ENCODE assay signal across 22 cellular contexts in the genomic region with DNA sequence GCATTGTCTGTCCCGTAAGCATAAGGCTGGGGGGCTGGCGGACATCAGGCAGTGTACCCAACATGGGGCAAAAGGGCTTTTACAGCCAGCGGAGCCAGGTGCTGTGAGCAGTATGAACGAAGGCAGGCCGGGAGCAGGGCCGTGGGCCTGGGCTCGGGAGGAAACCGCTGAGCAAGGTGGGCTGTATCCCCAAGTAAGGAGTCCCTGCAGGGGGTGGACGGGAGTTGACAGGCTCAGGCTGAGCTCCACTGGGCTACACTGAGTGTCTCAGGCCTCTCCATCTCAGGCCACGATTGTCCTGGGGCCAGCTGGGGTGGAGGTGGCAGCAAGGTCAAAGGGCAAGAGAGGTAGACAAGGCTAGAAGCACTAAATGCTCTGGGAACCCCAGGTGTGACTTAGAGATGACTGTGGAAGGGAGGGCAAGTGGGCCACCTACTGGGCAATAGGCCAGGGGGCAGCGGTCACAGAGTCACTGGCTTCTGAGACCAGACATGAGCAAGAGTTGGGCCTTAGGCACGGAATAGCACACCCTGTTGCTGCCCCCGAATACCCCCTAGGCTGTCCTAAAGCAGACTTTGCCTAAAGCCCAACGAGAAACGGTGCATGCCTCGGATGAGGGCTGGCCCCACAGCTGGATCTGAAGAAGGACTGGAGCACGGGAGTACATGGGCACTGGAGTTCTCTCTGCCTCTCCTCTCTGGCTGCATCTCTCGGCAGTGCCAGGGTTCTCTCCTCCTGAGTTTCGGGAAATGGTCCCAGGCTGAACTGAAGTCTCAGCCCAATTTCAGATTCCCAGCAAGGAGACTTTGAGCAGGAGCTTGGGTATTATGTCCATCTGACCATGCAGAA. TPM values are rescaled to one million over a fixed set of nuclear protein-coding genes. Genes with fewer than 3 reads are reported as not detected.
DNase-seq lines count a peak whose midpoint lies in the region; ATAC-seq and TF ChIP-seq lines count a peak whose summit lies in the region.
"Had no signal": no experiment of that assay in that cellular context is flagged by ENCODE, and none has a peak within 500 bp of the region (broad histone marks: within the 10 kb centered on the region; RNA-seq: fewer than 3 reads in every experiment).

No MANE protein-coding gene starts in this region.

- H3K36me3 Mint-ChIP-seq in Calu3 (ENCODE audit: insufficient read depth, unreplicated experiment): no peaks in the 10 kb centered on the region
- H3K36me3 Mint-ChIP-seq in naive thymus-derived CD8-positive, alpha-beta T cell: no peaks in the 10 kb centered on the region

- POLR2A ChIA-PET in naive thymus-derived CD8-positive, alpha-beta T cell (lab: Charles Lee): no interaction called here

- in situ Hi-C loops in transverse colon (cut with MboI; ENCODE audit: low pct_ligation_motif_present in 1 of 4, low pct_unique_long_range_greater_than_20kb in 1 of 4, low sequenced_read_pairs in 3 of 4): loop anchor here in 1 of 4 donors (25.0 kb wide), 1 partner anchor 284 kb away; no protein-coding TSS in a partner anchor

- intact Hi-C loops in Calu3 (cut with micrococcal nuclease; ENCODE audit: unreplicated experiment): no loop called here
- intact Hi-C loops in transverse colon (cut with DNase I; ENCODE audit: low total_unique reads): no loop called here

- no peak for TF ChIP-seq CTCF in Calu3 (IDR thresholded peaks at IDR 0.05; ENCODE audit: unreplicated experiment)
- 0 out of 2 replicates have a peak, but pooled peaks have one; percentile 16 for TF ChIP-seq CTCF in GM12874 (IDR thresholded peaks at IDR 0.05; ENCODE audit: insufficient read depth, low read depth, low read length)
- no peak for TF ChIP-seq CTCF in transverse colon (IDR thresholded peaks at IDR 0.05)

- peaks cover 9% of the 10 kb centered on the region for H3K27me3 ChIP-seq in transverse colon
- H3K27me3 ChIP-seq: cardiac muscle cell, uterus had no signal

- peaks cover 75% of the 10 kb centered on the region for H3K27me3 Mint-ChIP-seq in Calu3 (ENCODE audit: unreplicated experiment)
- H3K27me3 Mint-ChIP-seq in naive thymus-derived CD8-positive, alpha-beta T cell: peaks cover 8 to 24% (median 16%) of the 10 kb centered on the region in 5 donors

- no peak overlapping the region for H3K4me3 ChIP-seq in transverse colon
- H3K4me3 ChIP-seq: cardiac muscle cell, gastroesophageal sphincter, GM23248, left ventricle myocardium inferior, stomach, uterus had no signal

- TF ChIP-seq EP300 in transverse colon (IDR thresholded peaks at IDR 0.05; ENCODE audit: low read depth): no peak

- H3K27ac Mint-ChIP-seq in Calu3 (ENCODE audit: unreplicated experiment): no peak overlapping the region
- no peak overlapping the region for H3K27ac Mint-ChIP-seq in naive thymus-derived CD8-positive, alpha-beta T cell
- H3K27ac Mint-ChIP-seq: activated B cell treated with CpG ODN at 0.5 μM for 24 hours had no signal

- no peaks in the 10 kb centered on the region for H3K4me1 ChIP-seq in transverse colon
- H3K4me1 ChIP-seq: gastroesophageal sphincter, left ventricle myocardium inferior, stomach, uterus had no signal

- no peaks in the 10 kb centered on the region for H3K4me1 Mint-ChIP-seq in Calu3 (ENCODE audit: low read depth, unreplicated experiment)
- H3K4me1 Mint-ChIP-seq in naive thymus-derived CD8-positive, alpha-beta T cell: no peaks in the 10 kb centered on the region
- H3K4me1 Mint-ChIP-seq: activated B cell treated with CpG ODN at 0.5 μM for 24 hours had no signal

- no TSS peak for BruUV-seq in Calu3 (replicated peaks; lab: Mats Ljungman, UMichigan)

- ATAC-seq in GM21737 (IDR thresholded peaks at IDR 0.05; ENCODE audit: unreplicated experiment): no peak
- no peak for ATAC-seq in naive thymus-derived CD8-positive, alpha-beta T cell
- ATAC-seq: gastroesophageal sphincter had no signal

- no peak for TF ChIP-seq POLR2A in transverse colon (IDR thresholded peaks at IDR 0.05)

- CTCF ChIA-PET in Calu3 (lab: Charles Lee): interaction anchor here (0.5 to 1.7 kb wide), 2 partner anchors 11 to 23 kb away, joined by 5 read pairs; no protein-coding TSS in a partner anchor

- no peak overlapping the region for H3K27ac ChIP-seq in transverse colon
- H3K27ac ChIP-seq: cardiac muscle cell, gastroesophageal sphincter, GM23248, HL-60, KMS-11, left ventricle myocardium inferior, stomach, uterus had no signal

- H3K9me3 Mint-ChIP-seq in Calu3 (ENCODE audit: low read depth, unreplicated experiment): no peaks in the 10 kb centered on the region
- H3K9me3 Mint-ChIP-seq in naive thymus-derived CD8-positive, alpha-beta T cell: no peaks in the 10 kb centered on the region
- H3K9me3 Mint-ChIP-seq: activated B cell treated with CpG ODN at 0.5 μM for 24 hours had no signal

- no peak overlapping the region for H3K4me3 Mint-ChIP-seq in Calu3 (ENCODE audit: low read depth, unreplicated experiment)
- H3K4me3 Mint-ChIP-seq in naive thymus-derived CD8-positive, alpha-beta T cell: no peak overlapping the region
- H3K4me3 Mint-ChIP-seq: activated B cell treated with CpG ODN at 0.5 μM for 24 hours had no signal

- DNase-seq in Calu3 (peak; percentile 29), RPMI7951 (ENCODE audit: low read depth) (peak; percentile 21), mesenteric fat pad (ENCODE audit: low spot score) (peak; percentile 83), globus pallidus (ENCODE audit: low spot score) (no peak), transverse colon (no peak)
- DNase-seq in naive thymus-derived CD8-positive, alpha-beta T cell: no peak
- DNase-seq: activated B cell treated with CpG ODN at 0.5 μM for 24 hours; activated CD8-positive, alpha-beta memory T cell treated with anti-CD3 and anti-CD28 coated beads for 24 hours; GM23248; left ventricle myocardium inferior; NCI-H1105; NCI-H2107; stomach; T-helper 2 cell; uterus had no signal

- 82 to 97% methylated on average over 8 to 19 of the region's 19 CpGs for WGBS in transverse colon (ENCODE audit: low coverage in 1 of 2), 2 donors

- no peaks in the 10 kb centered on the region for H3K9me3 ChIP-seq in transverse colon
- H3K9me3 ChIP-seq: gastroesophageal sphincter, left ventricle myocardium inferior, stomach, uterus had no signal

- no peaks in the 10 kb centered on the region for H3K36me3 ChIP-seq in transverse colon
- H3K36me3 ChIP-seq: cardiac muscle cell, gastroesophageal sphincter, left ventricle myocardium inferior, stomach, uterus had no signal

RNA-seq across cellular contexts. Expression of gene RAMP3, which starts 10.8 kb away (rescaled TPM):
- total RNA-seq in Calu3 (2022) (not detected in 2 replicates), mesenteric fat pad (49.2 TPM), transverse colon (10 to 100 TPM in 3 of 4 donors, 1 to 10 TPM in 1; 6.4 to 25.1 (median 15.2) TPM)
- total RNA-seq in RPMI7951 (2014; rRNA removed; shearing (Covaris generic)): 0.78 and 0.84 TPM in 2 replicates
- not detected for total RNA-seq in naive thymus-derived CD8-positive, alpha-beta T cell
- not detected for polyA plus RNA-seq in naive thymus-derived CD8-positive, alpha-beta T cell
- total RNA-seq: activated B cell treated with CpG ODN at 0.5 μM for 24 hours, cardiac muscle cell, G401, GM23248 had no signal
- polyA plus RNA-seq: cardiac muscle cell, GM23248 had no signal

RNA-seq across cellular contexts. Expression of gene TBRG4, which starts 35.3 kb away (rescaled TPM):
- total RNA-seq in Calu3 (2022): 191 and 199 TPM in 2 replicates
- 89.3 and 94.0 TPM in 2 replicates for total RNA-seq in RPMI7951 (2014; rRNA removed; shearing (Covaris generic))
- total RNA-seq in mesenteric fat pad: 49.8 TPM
- 100 to 1,000 TPM; 154 to 167 TPM for total RNA-seq in naive thymus-derived CD8-positive, alpha-beta T cell
- polyA plus RNA-seq in naive thymus-derived CD8-positive, alpha-beta T cell: 10 to 100 TPM; 51.3 to 95.7 (median 69.0) TPM
- total RNA-seq in transverse colon: 100 to 1,000 TPM in 3 of 4 donors, 10 to 100 TPM in 1; 83.4 to 140 (median 105) TPM

RNA-seq across cellular contexts. Expression of gene NACAD, which starts 58.0 kb away (rescaled TPM):
- total RNA-seq in Calu3 (2022) (0.90 and 1.0 TPM in 2 replicates), mesenteric fat pad (6.2 TPM), transverse colon (1 to 10 TPM; 1.1 to 5.2 (median 2.0) TPM)
- 0.24 and 0.29 TPM in 2 replicates for total RNA-seq in RPMI7951 (2014; rRNA removed; shearing (Covaris generic))
- total RNA-seq in naive thymus-derived CD8-positive, alpha-beta T cell: under 1 TPM; 0.13 to 0.16 TPM
- polyA plus RNA-seq in naive thymus-derived CD8-positive, alpha-beta T cell: under 1 TPM; 0.06 to 0.15 (median 0.15) TPM
- total RNA-seq: G401 had no signal

Comparison
In these comparisons a context has a peak if more than half of its experiments do, and no peak if none do; other contexts are left out.
1. DNase-seq: peak in Calu3 (single experiment), RPMI7951 (single experiment) and mesenteric fat pad (single experiment); none in globus pallidus (single experiment), naive thymus-derived CD8-positive, alpha-beta T cell (0 of 10) and transverse colon (single experiment).